Comparison of ENCODE assay signal across 24 cellular contexts in the genomic region with DNA sequence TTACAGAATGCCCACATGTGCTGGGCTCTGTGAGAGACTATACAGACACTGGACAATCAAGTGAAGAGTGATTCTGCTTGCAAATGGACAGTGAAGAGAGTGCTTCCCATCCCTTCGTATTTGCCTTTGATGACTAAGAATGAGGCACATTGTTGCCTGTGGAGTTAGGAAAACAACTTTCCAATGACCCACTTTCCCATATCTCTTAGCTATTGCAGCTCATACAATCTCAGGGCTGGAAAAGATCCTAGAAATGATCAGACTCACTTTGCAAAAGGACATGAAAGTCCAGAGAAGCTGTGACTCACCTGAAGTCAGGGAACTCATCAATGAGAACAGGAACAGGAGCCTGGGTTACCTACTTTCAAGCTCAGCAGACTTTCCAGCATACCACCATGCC.
DNase-seq lines count a peak whose midpoint lies in the region; ATAC-seq and TF ChIP-seq lines count a peak whose summit lies in the region.
"Had no signal": no experiment of that assay in that cellular context is flagged by ENCODE, and none has a peak within 500 bp of the region (broad histone marks: within the 10 kb centered on the region; RNA-seq: fewer than 3 reads in every experiment).

No MANE protein-coding gene starts in this region.

- no peaks in the 10 kb centered on the region for H3F3A ChIP-seq in PC-3 (ENCODE audit: low read length, unreplicated experiment)

- peak overlapping the region; percentile 22; the same call in 1 of the 2 replicates for H2AFZ ChIP-seq in PC-3 (ENCODE audit: low read length)
- H2AFZ ChIP-seq in osteoblast (ENCODE audit: low read length): no peak overlapping the region

- no peaks in the 10 kb centered on the region for H3K27me3 ChIP-seq in PC-3 (ENCODE audit: low read length)
- no peaks in the 10 kb centered on the region for H3K27me3 ChIP-seq in osteoblast (ENCODE audit: insufficient read depth, low read length)
- H3K27me3 ChIP-seq: adrenal gland, colonic mucosa, heart right ventricle, SJCRH30, suprapubic skin had no signal

- intact Hi-C loops in PC-3 (cut with micrococcal nuclease): no loop called here

- H3K36me3 ChIP-seq in PC-3 (ENCODE audit: low read depth, low read length): no peaks in the 10 kb centered on the region
- H3K36me3 ChIP-seq in osteoblast (ENCODE audit: insufficient read depth, low read length): no peaks in the 10 kb centered on the region
- H3K36me3 ChIP-seq: adrenal gland, colonic mucosa, heart right ventricle, SJCRH30, suprapubic skin had no signal

- H3K27ac ChIP-seq in PC-3 (ENCODE audit: low read length): peak overlapping the region; percentile 79
- H3K27ac ChIP-seq in osteoblast (ENCODE audit: low read depth, low read length): no peak overlapping the region
- H3K27ac ChIP-seq: adrenal gland, colonic mucosa, HL-60, SJCRH30, suprapubic skin had no signal

- CTCF ChIA-PET in PC-3 (lab: Charles Lee): interaction anchor here (0.6 to 0.7 kb wide), 2 partner anchors 172 to 216 kb away, joined by 3 to 5 read pairs; no protein-coding TSS in a partner anchor

- H4K20me1 ChIP-seq in PC-3 (ENCODE audit: low read length): no peaks in the 10 kb centered on the region
- no peaks in the 10 kb centered on the region for H4K20me1 ChIP-seq in osteoblast (ENCODE audit: insufficient read depth, low read length)

- H3K9ac ChIP-seq in PC-3 (ENCODE audit: low read length): no peak overlapping the region; the same call in 1 of the 2 replicates

- ATAC-seq in PC-3 (peak; percentile 98), HG03196 (IDR thresholded peaks at IDR 0.05; ENCODE audit: unreplicated experiment) (no peak), GM21723 (IDR thresholded peaks at IDR 0.05; ENCODE audit: unreplicated experiment) (no peak)
- ATAC-seq: activated T-helper 17 cell treated with anti-CD3 and anti-CD28 coated beads, Interleukin-2, amount 50 U/mL, for 72 hours; heart right ventricle; mucosa of descending colon; sciatic nerve had no signal

- DNase-seq in DMS53 treated with DMSO at 0.1 percent for 48 hours (lab: John Stamatoyannopoulos, UW; ENCODE audit: unreplicated experiment) (peak; percentile 77), PC-3 (peak; percentile 92), epithelial cell of esophagus (ENCODE audit: low read depth) (peak; percentile 60), osteoblast (ENCODE audit: insufficient read length, low spot score, missing footprints) (peak; percentile 55), NCI-H2107 (lab: John Stamatoyannopoulos, UW) (no peak), COR-L47 (lab: John Stamatoyannopoulos, UW) (no peak)
- DNase-seq: activated CD8-positive, alpha-beta memory T cell treated with anti-CD3 and anti-CD28 coated beads for 24 hours; adrenal gland; colonic mucosa; erythroblast; heart right ventricle; Kasumi-1; mucosa of descending colon; NCI-H446 treated with DMSO at 0.1 percent for 48 hours; occipital lobe; SJCRH30; stimulated activated CD4-positive, alpha-beta T cell treated with anti-CD3 and anti-CD28 coated beads, Interleukin-2, amount 100 ng/mL, for 48 hours; T-helper 2 cell had no signal

- H3K4me2 ChIP-seq in PC-3 (ENCODE audit: low read length): peak overlapping the region; percentile 51
- peak overlapping the region; percentile 12 for H3K4me2 ChIP-seq in osteoblast (ENCODE audit: insufficient read depth, low read length)

- BruUV-seq in PC-3 (replicated peaks; lab: Mats Ljungman, UMichigan): no TSS peak

- H3K4me1 ChIP-seq in PC-3 (ENCODE audit: insufficient read depth, low read length): peaks cover 15% of the 10 kb centered on the region
- peaks cover 6% of the 10 kb centered on the region for H3K4me1 ChIP-seq in osteoblast (ENCODE audit: insufficient read depth, low read length)
- H3K4me1 ChIP-seq: adrenal gland, colonic mucosa, SJCRH30, suprapubic skin had no signal

- POLR2A ChIA-PET in PC-3 (lab: Charles Lee; ENCODE audit: unreplicated experiment): no interaction called here

- H3K79me2 ChIP-seq in PC-3 (ENCODE audit: low read length) (no peaks in the 10 kb centered on the region), osteoblast (ENCODE audit: insufficient read depth, low read length) (no peaks in the 10 kb centered on the region)

- TF ChIP-seq CTCF in PC-3 (conservative IDR thresholded peaks at IDR 0.05; ENCODE audit: low read depth, low read length) (no peak), epithelial cell of esophagus (IDR thresholded peaks at IDR 0.05; ENCODE audit: insufficient read depth, low read depth, low read length, missing control alignments) (no peak), osteoblast (IDR thresholded peaks at IDR 0.05; ENCODE audit: extremely low read depth, low read depth, low read length) (no peak)

- H3K9me2 ChIP-seq in PC-3 (replicated peaks; ENCODE audit: low read length): no peaks in the 10 kb centered on the region

- H3K9me3 ChIP-seq in PC-3 (ENCODE audit: low read length) (no peaks in the 10 kb centered on the region), osteoblast (ENCODE audit: low read depth, low read length) (no peaks in the 10 kb centered on the region)
- H3K9me3 ChIP-seq: adrenal gland, colonic mucosa, SJCRH30 had no signal

- H3K4me3 ChIP-seq in PC-3 (ENCODE audit: low read length) (no peak overlapping the region), epithelial cell of esophagus (ENCODE audit: low read length) (no peak overlapping the region), osteoblast (ENCODE audit: insufficient read depth, low read length) (no peak overlapping the region)
- H3K4me3 ChIP-seq: adrenal gland, colonic mucosa, heart right ventricle, mucosa of descending colon, SJCRH30, suprapubic skin had no signal

Comparison
In these comparisons a context has a peak if more than half of its experiments do, and no peak if none do; other contexts are left out.
1. DNase-seq: peak in DMS53 treated with DMSO at 0.1 percent for 48 hours (single experiment), PC-3 (single experiment), epithelial cell of esophagus (single experiment) and osteoblast (single experiment); none in NCI-H2107 (single experiment) and COR-L47 (single experiment).